Comparison of ENCODE assay signal across 3 cellular contexts in the genomic region with DNA sequence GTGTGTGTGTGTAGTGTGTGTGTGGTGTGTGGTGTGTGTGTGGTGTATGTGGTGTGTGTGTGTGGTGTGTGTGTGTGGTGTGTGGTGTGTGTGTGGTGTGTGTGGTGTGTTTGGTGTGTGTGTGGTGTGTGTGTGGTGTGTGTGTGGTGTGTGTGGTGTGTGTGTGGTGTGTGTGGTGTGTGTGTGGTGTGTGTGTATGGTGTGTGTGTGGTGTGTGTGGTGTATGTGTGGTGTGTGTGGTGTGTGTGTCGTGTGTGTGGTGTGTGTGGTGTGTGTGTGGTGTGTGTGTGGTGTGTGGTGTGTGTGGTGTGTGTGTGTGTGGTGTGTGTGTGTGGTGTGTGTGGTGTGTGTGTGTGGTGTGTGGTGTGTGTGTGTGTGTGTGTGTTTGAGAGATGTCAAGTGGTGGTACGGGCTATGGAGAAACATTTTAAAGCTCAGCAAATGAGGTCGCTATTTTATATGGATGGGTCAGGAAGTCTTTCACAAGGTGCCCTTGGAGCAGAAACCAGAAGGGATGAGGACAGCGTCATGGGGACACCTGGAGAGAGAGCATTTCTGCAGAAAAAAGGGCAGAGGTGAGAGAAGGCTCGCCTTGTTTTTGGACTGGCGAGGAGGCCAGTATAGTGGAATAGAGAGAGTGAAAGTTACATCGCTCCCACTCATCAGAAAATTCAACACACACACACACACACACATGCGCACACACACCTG. TPM values are rescaled to one million over a fixed set of nuclear protein-coding genes. Genes with fewer than 3 reads are reported as not detected.
"Had no signal": no experiment of that assay in that cellular context is flagged by ENCODE, and none has a peak within 500 bp of the region (broad histone marks: within the 10 kb centered on the region; RNA-seq: fewer than 3 reads in every experiment).

No MANE protein-coding gene starts in this region.

RNA-seq across cellular contexts. Expression of gene AOC1, which starts 58.1 kb away (rescaled TPM):
- total RNA-seq: activated CD4-positive, alpha-beta memory T cell treated with anti-CD3 and anti-CD28 coated beads, Interleukin-2, amount 10 ng/mL, durations not matched to agents 7 days and 5 days; activated CD4-positive, alpha-beta T cell treated with anti-CD3 and anti-CD28 coated beads for 36 hours; T-helper 2 cell treated with Interferon-gamma antibody and Interleukin-4, amounts not matched to agents 100 ng/mL and 5 ng/mL, for 36 hours had no signal
